Comparison of ENCODE assay signal across 16 cellular contexts in genomic region chr7:46558482-46559193, GRCh38.
DNase-seq lines count a peak whose midpoint lies in the region; FAIRE-seq and TF ChIP-seq lines count a peak whose summit lies in the region.
"Had no signal": no experiment of that assay in that cellular context is flagged by ENCODE, and none has a peak within 500 bp of the region (broad histone marks: within the 10 kb centered on the region; RNA-seq: fewer than 3 reads in every experiment).

No MANE protein-coding gene starts in this region.

- H3K9me3 ChIP-seq in esophagus muscularis mucosa, result peaks cover 0 to 6% (median 3%) of the 10 kb centered on the region in 4 donors
- no peaks in the 10 kb centered on the region for H3K9me3 ChIP-seq in osteoblast (ENCODE audit: low read depth, low read length)
- H3K9me3 ChIP-seq: adrenal gland, psoas muscle had no signal

- H3K36me3 ChIP-seq in esophagus muscularis mucosa (no peaks in the 10 kb centered on the region), osteoblast (ENCODE audit: insufficient read depth, low read length) (no peaks in the 10 kb centered on the region)
- H3K36me3 ChIP-seq: adrenal gland had no signal

- TF ChIP-seq CTCF in esophagus muscularis mucosa (IDR thresholded peaks at IDR 0.05), result no peak
- no peak for TF ChIP-seq CTCF in osteoblast (IDR thresholded peaks at IDR 0.05; ENCODE audit: extremely low read depth, low read depth, low read length)

- peak overlapping the region; percentile 19 for H3K4me2 ChIP-seq in osteoblast (ENCODE audit: insufficient read depth, low read length)

- FAIRE-seq in RCC 7860 (lab: Jason Lieb, UNC), result peak; percentile 88

- intact Hi-C loops in esophagus muscularis mucosa (cut with DNase I) (no loop called here), posterior vena cava (cut with DNase I) (no loop called here)

- peaks cover 0 to 37% (median 30%) of the 10 kb centered on the region in 4 donors for H3K4me1 ChIP-seq in esophagus muscularis mucosa
- H3K4me1 ChIP-seq in osteoblast (ENCODE audit: insufficient read depth, low read length), result peaks cover 29% of the 10 kb centered on the region
- H3K4me1 ChIP-seq: adrenal gland, psoas muscle had no signal

- H3K79me2 ChIP-seq in osteoblast (ENCODE audit: insufficient read depth, low read length), result no peaks in the 10 kb centered on the region

- H4K20me1 ChIP-seq in osteoblast (ENCODE audit: insufficient read depth, low read length), result no peaks in the 10 kb centered on the region

- TF ChIP-seq POLR2A in esophagus muscularis mucosa (IDR thresholded peaks at IDR 0.05; ENCODE audit: low read depth), result no peak

- DNase-seq in Daoy (ENCODE audit: low read depth) (peak; percentile 59), RCC 7860 (ENCODE audit: low spot score) (peak; percentile 85), esophagus muscularis mucosa (ENCODE audit: extremely low spot score) (no peak), osteoblast (ENCODE audit: insufficient read length, low spot score, missing footprints) (no peak), NCI-H1436 (lab: John Stamatoyannopoulos, UW) (no peak), NCI-H2081 (lab: John Stamatoyannopoulos, UW) (no peak), NCI-H82 (lab: John Stamatoyannopoulos, UW) (no peak), posterior vena cava (ENCODE audit: low spot score) (no peak)
- DNase-seq: activated CD4-positive, CD25-positive, alpha-beta regulatory T cell; adrenal gland; MM.1S; NCI-H345; psoas muscle; SHP77 treated with DMSO at 0.1 percent for 48 hours; stimulated activated CD4-positive, alpha-beta T cell treated with anti-CD3 and anti-CD28 coated beads, Interleukin-4, amount 100 ng/mL, for 1 hour; stimulated activated naive CD8-positive, alpha-beta T cell treated with anti-CD3 and anti-CD28 coated beads, Interleukin-15, amount 100 ng/mL, for 72 hours had no signal

- H3K27ac ChIP-seq in esophagus muscularis mucosa (replicated peaks in 1 of 4), result peak overlapping the region in 3 of 4 donors; percentile 71 to 80 (median 75)
- H3K27ac ChIP-seq in osteoblast (ENCODE audit: low read depth, low read length), result peak overlapping the region; percentile 79
- H3K27ac ChIP-seq: adrenal gland, psoas muscle had no signal

- 54% methylated on average over 3 of the region's 3 CpGs for WGBS in esophagus muscularis mucosa

- H3K27me3 ChIP-seq in esophagus muscularis mucosa (no peaks in the 10 kb centered on the region), osteoblast (ENCODE audit: insufficient read depth, low read length) (no peaks in the 10 kb centered on the region)
- H3K27me3 ChIP-seq: adrenal gland had no signal

- H2AFZ ChIP-seq in osteoblast (ENCODE audit: low read length), result peak overlapping the region; percentile 42

- H3K4me3 ChIP-seq in esophagus muscularis mucosa, result no peak overlapping the region
- no peak overlapping the region for H3K4me3 ChIP-seq in osteoblast (ENCODE audit: insufficient read depth, low read length)
- H3K4me3 ChIP-seq: adrenal gland, psoas muscle had no signal

- TF ChIP-seq EP300 in esophagus muscularis mucosa (IDR thresholded peaks at IDR 0.05), result no peak

Comparison
In these comparisons a context has a peak if more than half of its experiments do, and no peak if none do; other contexts are left out.
1. DNase-seq: peak in Daoy (single experiment) and RCC 7860 (single experiment); none in esophagus muscularis mucosa (single experiment), osteoblast (single experiment), NCI-H1436 (single experiment), NCI-H2081 (0 of 2), NCI-H82 (single experiment) and posterior vena cava (single experiment).